ENCODE assay signal across 28 cellular contexts in genomic region chr3:99126291-99126690, GRCh38.
DNase-seq lines count a peak whose midpoint lies in the region; ATAC-seq, FAIRE-seq and TF ChIP-seq lines count a peak whose summit lies in the region.
"Had no signal": no experiment of that assay in that cellular context is flagged by ENCODE, and none has a peak within 500 bp of the region (broad histone marks: within the 10 kb centered on the region; RNA-seq: fewer than 3 reads in every experiment).

No MANE protein-coding gene starts in this region.

- H3K4me1 Mint-ChIP-seq in stimulated activated naive CD8-positive, alpha-beta T cell treated with anti-CD3 and anti-CD28 coated beads, Interleukin-15, amount 100 ng/mL, for 72 hours, result no peaks in the 10 kb centered on the region
- H3K4me1 Mint-ChIP-seq: activated B cell treated with CpG ODN at 0.5 μM for 24 hours; activated CD8-positive, alpha-beta memory T cell treated with anti-CD3 and anti-CD28 coated beads, Interleukin-2, amount 10 ng/mL, durations not matched to agents 7 days and 5 days; endodermal cell; naive thymus-derived CD4-positive, alpha-beta T cell had no signal

- DNase-seq in HTR-8/SVneo (ENCODE audit: insufficient read length, low spot score) (no peak), astrocyte of the spinal cord (ENCODE audit: low read depth, low spot score) (peak; percentile 8), keratinocyte (ENCODE audit: low read depth, low spot score) (no peak), urothelium cell line (ENCODE audit: low spot score) (no peak), NCI-H1417 (lab: John Stamatoyannopoulos, UW) (no peak), activated gamma-delta T cell (lab: John Stamatoyannopoulos, UW) (no peak)
- DNase-seq in stimulated activated naive CD8-positive, alpha-beta T cell treated with anti-CD3 and anti-CD28 coated beads, Interleukin-15, amount 100 ng/mL, for 72 hours, result no peak
- DNase-seq: activated B cell treated with CpG ODN at 0.5 μM for 24 hours; activated CD8-positive, alpha-beta memory T cell treated with anti-CD3 and anti-CD28 coated beads, Interleukin-2, amount 10 ng/mL, durations not matched to agents 7 days and 5 days; activated naive CD4-positive, alpha-beta T cell; activated T-cell treated with anti-CD3 and anti-CD28 coated beads, Interleukin-2, amount 50 U/mL, for 48 hours; endodermal cell; H7; KBM-7; left lung; MG63; naive thymus-derived CD4-positive, alpha-beta T cell; NCI-H1105 treated with DMSO at 0.1 percent for 48 hours; NCI-H748 treated with DMSO at 0.1 percent for 48 hours; RPMI8226; stimulated activated CD8-positive, alpha-beta memory T cell treated with anti-CD3 and anti-CD28 coated beads, Interleukin-4, amount 100 ng/mL, for 48 hours; stomach; T-helper 1 cell; upper lobe of left lung had no signal

- H4K20me1 ChIP-seq in keratinocyte (ENCODE audit: control insufficient read depth, extremely low read depth, insufficient read depth, low read length), result no peaks in the 10 kb centered on the region

- H3K4me3 ChIP-seq in astrocyte of the spinal cord (ENCODE audit: low read depth, low read length) (no peak overlapping the region), keratinocyte (ENCODE audit: control insufficient read depth in 2 of 3, extremely low read depth in 1 of 3, insufficient read depth in 2 of 3, low read depth in 1 of 3, low read length in 3 of 3) (no peak overlapping the region)
- H3K4me3 ChIP-seq: cardiac muscle cell, esophagus muscularis mucosa, gastroesophageal sphincter, left lung, MG63, stomach, upper lobe of left lung had no signal

- in situ Hi-C loops in astrocyte of the spinal cord (cut with HindIII; ENCODE audit: low sequenced_read_pairs), result no loop called here

- peaks cover 15% of the 10 kb centered on the region for H3K4me1 ChIP-seq in keratinocyte (ENCODE audit: control insufficient read depth, extremely low read depth, insufficient read depth, low read length)
- H3K4me1 ChIP-seq: left lung, stomach, upper lobe of left lung had no signal

- no peaks in the 10 kb centered on the region for H3K79me2 ChIP-seq in keratinocyte (ENCODE audit: control insufficient read depth, insufficient read depth, low read length)

- H3K9ac ChIP-seq in keratinocyte (ENCODE audit: control insufficient read depth, extremely low read depth, insufficient read depth, low read length), result no peak overlapping the region

- H3K9me1 ChIP-seq in keratinocyte (ENCODE audit: control insufficient read depth, extremely low read depth, insufficient read depth, low read length), result no peaks in the 10 kb centered on the region

- no peaks in the 10 kb centered on the region for H3K27me3 ChIP-seq in keratinocyte (ENCODE audit: control insufficient read depth, extremely low read depth, insufficient read depth, low read length)
- H3K27me3 ChIP-seq: cardiac muscle cell, esophagus muscularis mucosa, gastroesophageal sphincter, left lung, MG63, stomach, upper lobe of left lung had no signal

- no peaks in the 10 kb centered on the region for H3K36me3 ChIP-seq in keratinocyte (ENCODE audit: control insufficient read depth in 2 of 2, extremely low read depth in 1 of 2, insufficient read depth in 2 of 2, low read length in 2 of 2)
- H3K36me3 ChIP-seq: cardiac muscle cell, esophagus muscularis mucosa, gastroesophageal sphincter, left lung, MG63, stomach, upper lobe of left lung had no signal

- FAIRE-seq in HTR-8/SVneo (lab: Jason Lieb, UNC) (peak; percentile 59), keratinocyte (lab: Jason Lieb, UNC) (peak; percentile 43), urothelium cell line (lab: Jason Lieb, UNC) (peak; percentile 13)
- FAIRE-seq: GM12892 had no signal

- H3K9me3 Mint-ChIP-seq in stimulated activated naive CD8-positive, alpha-beta T cell treated with anti-CD3 and anti-CD28 coated beads, Interleukin-15, amount 100 ng/mL, for 72 hours, result peaks cover 5 to 8% of the 10 kb centered on the region in 2 donors
- H3K9me3 Mint-ChIP-seq: activated B cell treated with CpG ODN at 0.5 μM for 24 hours, endodermal cell had no signal

- no peak overlapping the region for H2AFZ ChIP-seq in keratinocyte (ENCODE audit: control insufficient read depth, low read length)

- H3K27me3 Mint-ChIP-seq in stimulated activated naive CD8-positive, alpha-beta T cell treated with anti-CD3 and anti-CD28 coated beads, Interleukin-15, amount 100 ng/mL, for 72 hours, result no peaks in the 10 kb centered on the region
- H3K27me3 Mint-ChIP-seq: activated B cell treated with CpG ODN at 0.5 μM for 24 hours; activated CD8-positive, alpha-beta memory T cell treated with anti-CD3 and anti-CD28 coated beads, Interleukin-2, amount 10 ng/mL, durations not matched to agents 7 days and 5 days; naive thymus-derived CD4-positive, alpha-beta T cell had no signal

- dilution Hi-C loops in keratinocyte (cut with MboI; ENCODE audit: extremely low pct_ligation_motif_present, low sequenced_read_pairs), result no loop called here

- no peak for ATAC-seq in stimulated activated naive CD8-positive, alpha-beta T cell treated with anti-CD3 and anti-CD28 coated beads, Interleukin-15, amount 100 ng/mL, for 72 hours
- ATAC-seq: activated CD8-positive, alpha-beta memory T cell treated with anti-CD3 and anti-CD28 coated beads, Interleukin-2, amount 10 ng/mL, durations not matched to agents 7 days and 5 days; gastroesophageal sphincter; left lung; naive thymus-derived CD4-positive, alpha-beta T cell had no signal

- no peaks in the 10 kb centered on the region for H3K9me3 ChIP-seq in keratinocyte (ENCODE audit: control insufficient read depth, low read depth, low read length)
- H3K9me3 ChIP-seq: esophagus muscularis mucosa, gastroesophageal sphincter, left lung, MG63, stomach, upper lobe of left lung had no signal

- no peak overlapping the region for H3K4me3 Mint-ChIP-seq in stimulated activated naive CD8-positive, alpha-beta T cell treated with anti-CD3 and anti-CD28 coated beads, Interleukin-15, amount 100 ng/mL, for 72 hours
- H3K4me3 Mint-ChIP-seq: activated B cell treated with CpG ODN at 0.5 μM for 24 hours; activated CD8-positive, alpha-beta memory T cell treated with anti-CD3 and anti-CD28 coated beads, Interleukin-2, amount 10 ng/mL, durations not matched to agents 7 days and 5 days; endodermal cell; naive thymus-derived CD4-positive, alpha-beta T cell had no signal

- H3K27ac ChIP-seq in keratinocyte (ENCODE audit: control insufficient read depth, insufficient read depth, low read length), result no peak overlapping the region
- H3K27ac ChIP-seq: cardiac muscle cell, esophagus muscularis mucosa, gastroesophageal sphincter, left lung, stomach, upper lobe of left lung had no signal

- H3K4me2 ChIP-seq in keratinocyte (ENCODE audit: control insufficient read depth, extremely low read depth, insufficient read depth, low read depth, low read length), result no peak overlapping the region

- TF ChIP-seq CTCF in astrocyte of the spinal cord (IDR thresholded peaks at IDR 0.05; ENCODE audit: low read depth, low read length), result no peak
- no peak for TF ChIP-seq CTCF in keratinocyte (optimal IDR thresholded peaks at IDR 0.05 in 1 of 3, IDR thresholded peaks at IDR 0.05 in 1 of 3, conservative IDR thresholded peaks at IDR 0.05 in 1 of 3; ENCODE audit: extremely low read depth in 1 of 3, insufficient read depth in 2 of 3, low read length in 3 of 3)

- H3K27ac Mint-ChIP-seq in stimulated activated naive CD8-positive, alpha-beta T cell treated with anti-CD3 and anti-CD28 coated beads, Interleukin-15, amount 100 ng/mL, for 72 hours, result no peak overlapping the region
- H3K27ac Mint-ChIP-seq: activated B cell treated with CpG ODN at 0.5 μM for 24 hours; activated CD8-positive, alpha-beta memory T cell treated with anti-CD3 and anti-CD28 coated beads, Interleukin-2, amount 10 ng/mL, durations not matched to agents 7 days and 5 days; endodermal cell; naive thymus-derived CD4-positive, alpha-beta T cell had no signal
